8 cellular contexts compared by ENCODE assay signal in genomic region chr3:172750069-172750367, GRCh38. TPM values are rescaled to one million over a fixed set of nuclear protein-coding genes. Genes with fewer than 3 reads are reported as not detected.
DNase-seq lines count a peak whose midpoint lies in the region; ATAC-seq and TF ChIP-seq lines count a peak whose summit lies in the region.

No MANE protein-coding gene starts in this region.

- ATAC-seq in GM21723 (IDR thresholded peaks at IDR 0.05; ENCODE audit: unreplicated experiment) (peak; percentile 3), T-helper 17 cell (no peak), left ventricle myocardium superior (peak; percentile 2)

- DNase-seq in T-helper 17 cell, result no peak
- no peak for DNase-seq in left ventricle myocardium superior
- DNase-seq in smooth muscle cell (lab: John Stamatoyannopoulos, UW; ENCODE audit: unreplicated experiment), result no peak
- no peak for DNase-seq in LoVo (ENCODE audit: low spot score)
- DNase-seq in NCI-H345 (lab: John Stamatoyannopoulos, UW), result no peak
- no peak for DNase-seq in GF-D8 (lab: John Stamatoyannopoulos, UW)
- no peak for DNase-seq in NCI-H526 treated with DMSO at 0.1 percent for 48 hours (lab: John Stamatoyannopoulos, UW)

- intact Hi-C loops in left ventricle myocardium superior (cut with micrococcal nuclease), result no loop called here

- peak overlapping the region; percentile 81 for H3K9ac ChIP-seq in smooth muscle cell (ENCODE audit: low read depth)

- no peaks in the 10 kb centered on the region for H3F3A ChIP-seq in smooth muscle cell (ENCODE audit: low read depth)

- H3K9me3 ChIP-seq in T-helper 17 cell (ENCODE audit: control insufficient read depth, low read length, poor library complexity, severe bottlenecking) (no peaks in the 10 kb centered on the region), smooth muscle cell (replicated peaks; ENCODE audit: low read depth) (no peaks in the 10 kb centered on the region)

- H3K27me3 Mint-ChIP-seq in T-helper 17 cell, result no peaks in the 10 kb centered on the region

- H3K27me3 ChIP-seq in smooth muscle cell (ENCODE audit: low read depth), result no peaks in the 10 kb centered on the region

- H3K4me1 Mint-ChIP-seq in T-helper 17 cell, result peaks cover 29% of the 10 kb centered on the region

- H3K27ac Mint-ChIP-seq in T-helper 17 cell, result peak overlapping the region; percentile 92

- H3K4me1 ChIP-seq in smooth muscle cell (ENCODE audit: low read depth), result peaks cover 12% of the 10 kb centered on the region

- 25% methylated on average over 9 of the region's 9 CpGs for WGBS in smooth muscle cell (ENCODE audit: low lambda C conversion rate)

- peak overlapping the region; percentile 87 for H2AFZ ChIP-seq in smooth muscle cell (ENCODE audit: low read depth)

- no peaks in the 10 kb centered on the region for H3K36me3 ChIP-seq in smooth muscle cell (ENCODE audit: low read depth)

- no peaks in the 10 kb centered on the region for H4K20me1 ChIP-seq in smooth muscle cell (ENCODE audit: low read depth)

- peaks cover 39% of the 10 kb centered on the region for H3K79me2 ChIP-seq in smooth muscle cell (ENCODE audit: low read depth)

- peaks cover 7% of the 10 kb centered on the region for H3K36me3 Mint-ChIP-seq in T-helper 17 cell (ENCODE audit: low read depth)

- H3K4me3 Mint-ChIP-seq in T-helper 17 cell, result peak overlapping the region; percentile 100

- no peak for TF ChIP-seq CTCF in smooth muscle cell (IDR thresholded peaks at IDR 0.05; ENCODE audit: borderline replicate concordance, insufficient read depth, poor library complexity, severe bottlenecking)

- H3K27ac ChIP-seq in smooth muscle cell (ENCODE audit: low read depth), result peak overlapping the region; percentile 82

- H3K4me2 ChIP-seq in smooth muscle cell, result peak overlapping the region; percentile 93

- peak overlapping the region; percentile 99 for H3K4me3 ChIP-seq in smooth muscle cell

RNA-seq across cellular contexts. Expression of gene ECT2, which starts 0.5 kb away (rescaled TPM):
- total RNA-seq in T-helper 17 cell (1 to 10 TPM; 2.2 to 2.3 TPM), left ventricle myocardium superior (4.8 TPM), smooth muscle cell (20.3 and 32.1 TPM in 2 replicates)
- polyA plus RNA-seq in smooth muscle cell, result 6.3 and 10.9 TPM in 2 replicates

RNA-seq across cellular contexts. Expression of gene NCEH1, which starts 39.2 kb away (rescaled TPM):
- total RNA-seq in T-helper 17 cell, result 1 to 10 TPM; 1.0 to 2.4 TPM
- 63.6 TPM for total RNA-seq in left ventricle myocardium superior
- total RNA-seq in smooth muscle cell, result 4.6 and 5.3 TPM in 2 replicates
- 1.9 and 3.6 TPM in 2 replicates for polyA plus RNA-seq in smooth muscle cell

Comparison
In these comparisons a context has a peak if more than half of its experiments do, and no peak if none do; other contexts are left out.
1. RNA of gene NCEH1, which starts 39.2 kb away (total RNA-seq): 63.6 TPM in left ventricle myocardium superior (single experiment); 4.6 to 5.3 TPM in smooth muscle cell and 1.0 to 2.4 TPM in T-helper 17 cell; every median in the first group is over 10 times any median in the second.